Comparison of ENCODE assay signal across 25 cellular contexts in genomic region chrX:74452199-74452481, GRCh38. TPM values are rescaled to one million over a fixed set of nuclear protein-coding genes. Genes with fewer than 3 reads are reported as not detected.
A peak's percentile ranks its signal among the peaks of the same experiment; 100 is the strongest.
DNase-seq lines count a peak whose midpoint lies in the region; ATAC-seq and TF ChIP-seq lines count a peak whose summit lies in the region.
"Had no signal": no experiment of that assay in that cellular context is flagged by ENCODE, and none has a peak within 500 bp of the region (broad histone marks: within the 10 kb centered on the region; RNA-seq: fewer than 3 reads in every experiment).

No MANE protein-coding gene starts in this region.

- CTCF ChIA-PET in HEK293 (lab: Yijun Ruan, JAX), result interaction anchor here (0.5 kb wide), 1 partner anchor 870 kb away, joined by 4 read pairs; no protein-coding TSS in a partner anchor
- CTCF ChIA-PET in CD8-positive, alpha-beta memory T cell (lab: Charles Lee), result no interaction called here

- H3K27ac ChIP-seq in HEK293 (ENCODE audit: extremely low read depth, low read depth, low read length), result no peak overlapping the region
- no peak overlapping the region for H3K27ac ChIP-seq in coronary artery
- no peak overlapping the region for H3K27ac ChIP-seq in CD8-positive, alpha-beta memory T cell (ENCODE audit: low read depth, low read length)
- H3K27ac ChIP-seq: C4-2B had no signal

- peaks cover 36% of the 10 kb centered on the region for H3K4me1 Mint-ChIP-seq in activated naive CD8-positive, alpha-beta T cell treated with anti-CD3 and anti-CD28 coated beads, Interleukin-2, amount 50 U/mL, for 24 hours
- H3K4me1 Mint-ChIP-seq in activated naive CD8-positive, alpha-beta T cell treated with anti-CD3 and anti-CD28 coated beads for 36 hours, result peaks cover 21% of the 10 kb centered on the region
- H3K4me1 Mint-ChIP-seq in stimulated activated effector memory CD8-positive, alpha-beta T cell treated with anti-CD3 and anti-CD28 coated beads, Interleukin-12 subunit alpha, Interleukin-12 subunit beta, amount 100 ng/mL, for 72 hours, result peaks cover 7% of the 10 kb centered on the region
- peaks cover 6% of the 10 kb centered on the region in 3 donors for H3K4me1 Mint-ChIP-seq in CD8-positive, alpha-beta memory T cell

- DNase-seq in activated naive CD8-positive, alpha-beta T cell treated with anti-CD3 and anti-CD28 coated beads, Interleukin-2, amount 50 U/mL, for 24 hours, result no peak
- DNase-seq in activated naive CD8-positive, alpha-beta T cell treated with anti-CD3 and anti-CD28 coated beads for 36 hours, result no peak
- DNase-seq in coronary artery (ENCODE audit: low spot score) (peak; percentile 12), AG20443 (ENCODE audit: low spot score) (no peak)
- no peak for DNase-seq in stimulated activated effector memory CD8-positive, alpha-beta T cell treated with anti-CD3 and anti-CD28 coated beads, Interleukin-12 subunit alpha, Interleukin-12 subunit beta, amount 100 ng/mL, for 72 hours (ENCODE audit: low spot score in 2 of 2)
- DNase-seq in stimulated activated CD4-positive, alpha-beta T cell treated with anti-CD3 and anti-CD28 coated beads, Interleukin-4, amount 100 ng/mL, for 1 hour, result no peak
- DNase-seq in CD8-positive, alpha-beta memory T cell, result no peak
- DNase-seq: Calu3; CD8-positive, alpha-beta T cell; DMS79 treated with DMSO at 0.1 percent for 48 hours; GF-D8; HCEC 1CT; Karpas-422; NCI-H1092 treated with DMSO at 0.1 percent for 48 hours; NCI-H1436; NCI-H187; NCI-H2081 treated with DMSO at 0.1 percent for 48 hours; NCI-H345; NCI-H524; NCI-H748 treated with DMSO at 0.1 percent for 48 hours; RPMI8226; SHP77 had no signal

- no peaks in the 10 kb centered on the region for H3K9me3 Mint-ChIP-seq in activated naive CD8-positive, alpha-beta T cell treated with anti-CD3 and anti-CD28 coated beads, Interleukin-2, amount 50 U/mL, for 24 hours
- H3K9me3 Mint-ChIP-seq in activated naive CD8-positive, alpha-beta T cell treated with anti-CD3 and anti-CD28 coated beads for 36 hours, result no peaks in the 10 kb centered on the region
- H3K9me3 Mint-ChIP-seq in stimulated activated effector memory CD8-positive, alpha-beta T cell treated with anti-CD3 and anti-CD28 coated beads, Interleukin-12 subunit alpha, Interleukin-12 subunit beta, amount 100 ng/mL, for 72 hours, result no peaks in the 10 kb centered on the region
- peaks cover 0 to 2% (median 0%) of the 10 kb centered on the region in 5 donors for H3K9me3 Mint-ChIP-seq in CD8-positive, alpha-beta memory T cell
- H3K9me3 Mint-ChIP-seq: CD8-positive, alpha-beta T cell had no signal

- no peak for ATAC-seq in activated naive CD8-positive, alpha-beta T cell treated with anti-CD3 and anti-CD28 coated beads, Interleukin-2, amount 50 U/mL, for 24 hours
- no peak for ATAC-seq in stimulated activated effector memory CD8-positive, alpha-beta T cell treated with anti-CD3 and anti-CD28 coated beads, Interleukin-12 subunit alpha, Interleukin-12 subunit beta, amount 100 ng/mL, for 72 hours
- ATAC-seq: CD8-positive, alpha-beta T cell had no signal

- H3K27me3 Mint-ChIP-seq in activated naive CD8-positive, alpha-beta T cell treated with anti-CD3 and anti-CD28 coated beads, Interleukin-2, amount 50 U/mL, for 24 hours, result peaks cover 4% of the 10 kb centered on the region
- H3K27me3 Mint-ChIP-seq in activated naive CD8-positive, alpha-beta T cell treated with anti-CD3 and anti-CD28 coated beads for 36 hours, result no peaks in the 10 kb centered on the region
- peaks cover 0 to 2% of the 10 kb centered on the region in 2 donors for H3K27me3 Mint-ChIP-seq in CD8-positive, alpha-beta memory T cell

- peak overlapping the region; percentile 95 for H3K27ac Mint-ChIP-seq in activated naive CD8-positive, alpha-beta T cell treated with anti-CD3 and anti-CD28 coated beads, Interleukin-2, amount 50 U/mL, for 24 hours
- H3K27ac Mint-ChIP-seq in activated naive CD8-positive, alpha-beta T cell treated with anti-CD3 and anti-CD28 coated beads for 36 hours, result no peak overlapping the region
- H3K27ac Mint-ChIP-seq in stimulated activated effector memory CD8-positive, alpha-beta T cell treated with anti-CD3 and anti-CD28 coated beads, Interleukin-12 subunit alpha, Interleukin-12 subunit beta, amount 100 ng/mL, for 72 hours, result peak overlapping the region; percentile 37
- no peak overlapping the region for H3K27ac Mint-ChIP-seq in CD8-positive, alpha-beta memory T cell
- H3K27ac Mint-ChIP-seq: CD8-positive, alpha-beta T cell had no signal

- no peak for TF ChIP-seq CTCF in HEK293 (tag by site-specific recombination; IDR thresholded peaks at IDR 0.05)
- no peak for TF ChIP-seq CTCF in coronary artery (IDR thresholded peaks at IDR 0.05)

- H3K36me3 ChIP-seq in HEK293 (ENCODE audit: control insufficient read depth in 2 of 2, insufficient read depth in 1 of 2, low read length in 2 of 2), result no peaks in the 10 kb centered on the region
- no peaks in the 10 kb centered on the region for H3K36me3 ChIP-seq in CD8-positive, alpha-beta memory T cell (ENCODE audit: insufficient read depth, low read length)

- H3K4me3 ChIP-seq in HEK293 (ENCODE audit: low read depth, low read length), result no peak overlapping the region
- no peak overlapping the region for H3K4me3 ChIP-seq in coronary artery
- H3K4me3 ChIP-seq in CD8-positive, alpha-beta memory T cell (ENCODE audit: low read length), result no peak overlapping the region

- H3K36me3 Mint-ChIP-seq in activated naive CD8-positive, alpha-beta T cell treated with anti-CD3 and anti-CD28 coated beads, Interleukin-2, amount 50 U/mL, for 24 hours (ENCODE audit: low read depth), result peaks cover 2% of the 10 kb centered on the region
- H3K36me3 Mint-ChIP-seq in activated naive CD8-positive, alpha-beta T cell treated with anti-CD3 and anti-CD28 coated beads for 36 hours, result no peaks in the 10 kb centered on the region
- H3K36me3 Mint-ChIP-seq in stimulated activated effector memory CD8-positive, alpha-beta T cell treated with anti-CD3 and anti-CD28 coated beads, Interleukin-12 subunit alpha, Interleukin-12 subunit beta, amount 100 ng/mL, for 72 hours, result no peaks in the 10 kb centered on the region
- no peaks in the 10 kb centered on the region for H3K36me3 Mint-ChIP-seq in CD8-positive, alpha-beta memory T cell
- H3K36me3 Mint-ChIP-seq: CD8-positive, alpha-beta T cell had no signal

- H3K4me1 ChIP-seq in HEK293 (ENCODE audit: control insufficient read depth, insufficient read depth, low read length), result peaks cover 7% of the 10 kb centered on the region; the same call in 1 of the 2 replicates
- H3K4me1 ChIP-seq in CD8-positive, alpha-beta memory T cell (ENCODE audit: insufficient read depth, low read length), result peaks cover 3% of the 10 kb centered on the region

- H3K4me3 Mint-ChIP-seq in activated naive CD8-positive, alpha-beta T cell treated with anti-CD3 and anti-CD28 coated beads, Interleukin-2, amount 50 U/mL, for 24 hours, result no peak overlapping the region
- H3K4me3 Mint-ChIP-seq in activated naive CD8-positive, alpha-beta T cell treated with anti-CD3 and anti-CD28 coated beads for 36 hours, result no peak overlapping the region
- no peak overlapping the region for H3K4me3 Mint-ChIP-seq in stimulated activated effector memory CD8-positive, alpha-beta T cell treated with anti-CD3 and anti-CD28 coated beads, Interleukin-12 subunit alpha, Interleukin-12 subunit beta, amount 100 ng/mL, for 72 hours
- no peak overlapping the region for H3K4me3 Mint-ChIP-seq in CD8-positive, alpha-beta memory T cell
- H3K4me3 Mint-ChIP-seq: CD8-positive, alpha-beta T cell had no signal

- POLR2A ChIA-PET in HEK293 (lab: Yijun Ruan, JAX), result no interaction called here
- POLR2A ChIA-PET in CD8-positive, alpha-beta memory T cell (lab: Charles Lee), result no interaction called here

- no peaks in the 10 kb centered on the region for H3K27me3 ChIP-seq in CD8-positive, alpha-beta memory T cell (ENCODE audit: insufficient read depth, low read length, poor library complexity, severe bottlenecking)

- H3K9me3 ChIP-seq in HEK293 (ENCODE audit: control insufficient read depth, insufficient read depth, low read depth, low read length), result no peaks in the 10 kb centered on the region
- H3K9me3 ChIP-seq in CD8-positive, alpha-beta memory T cell (ENCODE audit: low read length), result no peaks in the 10 kb centered on the region

TF ChIP-seq in HEK293, 187 proteins besides CTCF, POLR2A, EP300 and RAD21 (continues in another document):
- TF ChIP-seq PATZ1 (tag by site-specific recombination; IDR thresholded peaks at IDR 0.05), result no peak
- no peak for TF ChIP-seq ZNF157 (tag by site-specific recombination; IDR thresholded peaks at IDR 0.05)
- TF ChIP-seq ZNF837 (tag by site-specific recombination; IDR thresholded peaks at IDR 0.05), result no peak
- TF ChIP-seq ZSCAN30 (tag by site-specific recombination; IDR thresholded peaks at IDR 0.05), result no peak
- TF ChIP-seq ZNF776 (tag by site-specific recombination; IDR thresholded peaks at IDR 0.05; ENCODE audit: borderline replicate concordance), result no peak

RNA-seq across cellular contexts. Expression of gene SLC16A2, which starts 30.8 kb away (rescaled TPM):
- total RNA-seq in activated naive CD8-positive, alpha-beta T cell treated with anti-CD3 and anti-CD28 coated beads for 36 hours, result under 1 TPM; 0.60 to 0.68 TPM
- under 1 TPM; 0.46 to 0.78 TPM for total RNA-seq in CD8-positive, alpha-beta memory T cell
- polyA plus RNA-seq in CD8-positive, alpha-beta memory T cell, result 0.24 TPM
- total RNA-seq: HT-29 had no signal

Comparison
In these comparisons a context has a peak if more than half of its experiments do, and no peak if none do; other contexts are left out.
1. H3K27ac Mint-ChIP-seq: peak in activated naive CD8-positive, alpha-beta T cell treated with anti-CD3 and anti-CD28 coated beads, Interleukin-2, amount 50 U/mL, for 24 hours (single experiment) and stimulated activated effector memory CD8-positive, alpha-beta T cell treated with anti-CD3 and anti-CD28 coated beads, Interleukin-12 subunit alpha, Interleukin-12 subunit beta, amount 100 ng/mL, for 72 hours (single experiment); none in activated naive CD8-positive, alpha-beta T cell treated with anti-CD3 and anti-CD28 coated beads for 36 hours (single experiment) and CD8-positive, alpha-beta memory T cell (0 of 8).